In genomic region chr11:108203075-108203474, GRCh38 we compare ENCODE assay signal across 1 cellular context.
TF ChIP-seq lines count a peak whose summit lies in the region.

No MANE protein-coding gene starts in this region.

TF ChIP-seq in GM12878, 131 proteins besides CTCF, POLR2A, EP300 and RAD21:
- TF ChIP-seq SKIL (IDR thresholded peaks at IDR 0.05; ENCODE audit: low read depth, poor library complexity, severe bottlenecking) (peak; percentile 40), TARDBP (IDR thresholded peaks at IDR 0.05; ENCODE audit: borderline replicate concordance) (no peak), NFYA (IDR thresholded peaks at IDR 0.05; ENCODE audit: borderline replicate concordance, low read depth, low read length) (no peak), SREBF2 (IDR thresholded peaks at IDR 0.05; ENCODE audit: low read length) (no peak), SPI1 (IDR thresholded peaks at IDR 0.05; ENCODE audit: borderline replicate concordance, insufficient read depth, low read depth, low read length) (peak; percentile 77), CBX5 (IDR thresholded peaks at IDR 0.05; ENCODE audit: low read depth) (0 out of 2 replicates have a peak, but pooled peaks have one; percentile 63), MEF2B (IDR thresholded peaks at IDR 0.05; ENCODE audit: partially characterized antibody, poor library complexity, severe bottlenecking) (peak; percentile 22), TBL1XR1 (IDR thresholded peaks at IDR 0.05; ENCODE audit: low read depth, low read length) (no peak), POU2F2 (IDR thresholded peaks at IDR 0.05; ENCODE audit: borderline replicate concordance, low read depth, low read length) (peak; percentile 27; the same call in 1 of the 3 replicates), CREM (IDR thresholded peaks at IDR 0.05; ENCODE audit: low read depth) (no peak), NFXL1 (IDR thresholded peaks at IDR 0.05; ENCODE audit: borderline replicate concordance) (no peak), STAT3 (IDR thresholded peaks at IDR 0.05; ENCODE audit: low read depth, low read length) (no peak), GABPA (IDR thresholded peaks at IDR 0.05; ENCODE audit: low read depth) (no peak), HDGF (IDR thresholded peaks at IDR 0.05) (no peak)
TF ChIP-seq in GM12878: peak in this region for 5.
